Comparison of ENCODE assay signal across 8 cellular contexts in genomic region chr14:20821521-20822108, GRCh38. TPM values are rescaled to one million over a fixed set of nuclear protein-coding genes. Genes with fewer than 3 reads are reported as not detected.
"Had no signal": no experiment of that assay in that cellular context is flagged by ENCODE, and none has a peak within 500 bp of the region (broad histone marks: within the 10 kb centered on the region; RNA-seq: fewer than 3 reads in every experiment).

No MANE protein-coding gene starts in this region.

RNA-seq across cellular contexts. Expression of gene RNASE1, which starts 19.0 kb away (rescaled TPM):
- total RNA-seq: activated CD8-positive, alpha-beta T cell treated with anti-CD3 and anti-CD28 coated beads for 36 hours; mononuclear cell; natural killer cell had no signal

RNA-seq across cellular contexts. Expression of gene RNASE6, which starts 40.5 kb away (rescaled TPM):
- total RNA-seq: SK-MEL-5 had no signal

RNA-seq across cellular contexts. Expression of gene EDDM3B, which starts 53.4 kb away (rescaled TPM):
- total RNA-seq: activated CD8-positive, alpha-beta T cell treated with anti-CD3 and anti-CD28 coated beads for 36 hours; lower leg skin; mononuclear cell; natural killer cell; omental fat pad; psoas muscle; SK-MEL-5; thyroid gland had no signal
